8 cellular contexts compared by ENCODE assay signal in genomic region chr17:50707296-50708049, GRCh38. TPM values are rescaled to one million over a fixed set of nuclear protein-coding genes. Genes with fewer than 3 reads are reported as not detected.
A peak's percentile ranks its signal among the peaks of the same experiment; 100 is the strongest.
DNase-seq lines count a peak whose midpoint lies in the region; ATAC-seq, FAIRE-seq and TF ChIP-seq lines count a peak whose summit lies in the region.

Gene ANKRD40 (minus strand): TSS chr17:50707914. CDS start chr17:50707654, 260 bp downstream.

- H3K4me2 ChIP-seq in OCI-LY1 (ENCODE audit: low read length) (peak within 1 kb of the TSS; percentile 100), endothelial cell of umbilical vein (ENCODE audit: insufficient read depth, low read length) (peak within 1 kb of the TSS; percentile 89)

- no peaks in the 10 kb centered on the region for H3K27me3 ChIP-seq in OCI-LY1 (ENCODE audit: insufficient read depth, low read length)
- H3K27me3 ChIP-seq in endothelial cell of umbilical vein (ENCODE audit: control insufficient read depth in 2 of 2, insufficient read depth in 2 of 2, low read length in 2 of 2), result peaks cover 2 to 4% of the 10 kb centered on the region in 2 experiments

- H3K36me3 ChIP-seq in OCI-LY1 (ENCODE audit: insufficient read depth, low read length), result peaks cover 24% of the 10 kb centered on the region; the same call in 1 of the 2 replicates
- peaks cover 0 to 2% of the 10 kb centered on the region in 2 experiments for H3K36me3 ChIP-seq in endothelial cell of umbilical vein (ENCODE audit: control insufficient read depth in 2 of 2, extremely low read depth in 1 of 2, insufficient read depth in 2 of 2, low read length in 2 of 2)

- H3K4me1 ChIP-seq in OCI-LY1 (ENCODE audit: insufficient read depth, low read length, severe bottlenecking) (peaks cover 25% of the 10 kb centered on the region), endothelial cell of umbilical vein (ENCODE audit: control insufficient read depth, extremely low read depth, insufficient read depth, low read length) (peaks cover 17% of the 10 kb centered on the region)

- POLR2A ChIA-PET in endothelial cell of umbilical vein (lab: Charles Lee), result interaction anchor here (0.7 to 1.9 kb wide), 2 partner anchors 12 to 122 kb away, joined by 3 to 7 read pairs; partner anchors contain the start of gene LUC7L3

- peak; percentile 78 for TF ChIP-seq POLR2A in endothelial cell of umbilical vein (IDR thresholded peaks at IDR 0.05; ENCODE audit: low read depth, low read length)

- H3K9ac ChIP-seq in OCI-LY1 (ENCODE audit: low read length), result peak within 1 kb of the TSS; percentile 98
- peak within 1 kb of the TSS; percentile 95 for H3K9ac ChIP-seq in endothelial cell of umbilical vein (replicated peaks; ENCODE audit: extremely low read depth, insufficient read depth, low read length)

- H4K20me1 ChIP-seq in OCI-LY1 (ENCODE audit: insufficient read depth, low read length) (no peaks in the 10 kb centered on the region), endothelial cell of umbilical vein (replicated peaks; ENCODE audit: control insufficient read depth, extremely low read depth, insufficient read depth, low read length) (no peaks in the 10 kb centered on the region)

- H2AFZ ChIP-seq in OCI-LY1 (ENCODE audit: low read length) (peak within 1 kb of the TSS; percentile 100), endothelial cell of umbilical vein (ENCODE audit: low read depth, low read length) (peak within 1 kb of the TSS; percentile 92)

- H3K79me2 ChIP-seq in OCI-LY1 (ENCODE audit: insufficient read depth, low read length), result peaks cover 18% of the 10 kb centered on the region
- H3K79me2 ChIP-seq in endothelial cell of umbilical vein (ENCODE audit: control insufficient read depth, insufficient read depth, low read length), result peaks cover 39% of the 10 kb centered on the region

- no peaks in the 10 kb centered on the region for H3K9me2 ChIP-seq in OCI-LY1 (ENCODE audit: low read depth, low read length)

- intact Hi-C loops in endothelial cell of umbilical vein (cut with micrococcal nuclease), result loop anchor here (1.0 kb wide), 1 partner anchor 12 kb away; the partner anchor contains the start of gene LUC7L3

- DNase-seq in D721Med (ENCODE audit: insufficient read length, low spot score), result peak; percentile 51
- peak; percentile 70 for DNase-seq in HuH-7 (ENCODE audit: low spot score)
- peak; percentile 96 for DNase-seq in activated CD8-positive, alpha-beta memory T cell treated with anti-CD3 and anti-CD28 coated beads, Interleukin-2, amount 50 U/mL, for 48 hours
- DNase-seq in endothelial cell of umbilical vein (ENCODE audit: low read depth, low spot score), result peak; percentile 93
- DNase-seq in middle frontal gyrus (ENCODE audit: extremely low spot score, low spot score), result peak; percentile 86
- peak; percentile 78 to 86 for DNase-seq in stimulated activated CD8-positive, alpha-beta memory T cell treated with anti-CD3 and anti-CD28 coated beads, Interleukin-2, amount 100 ng/mL, for 1 hour (ENCODE audit: low read depth in 2 of 2)

- no peaks in the 10 kb centered on the region for H3F3A ChIP-seq in OCI-LY1 (ENCODE audit: insufficient read depth, low read length)

- ATAC-seq in GM21526 (IDR thresholded peaks at IDR 0.05; ENCODE audit: low FRiP score, unreplicated experiment), result peak; percentile 71

- H3K4me3 ChIP-seq in OCI-LY1 (ENCODE audit: low read depth, low read length, poor library complexity, severe bottlenecking), result peak within 1 kb of the TSS; percentile 94
- H3K4me3 ChIP-seq in endothelial cell of umbilical vein (replicated peaks in 1 of 3; ENCODE audit: insufficient read depth in 1 of 3, low read depth in 1 of 3, low read length in 3 of 3), result peak within 1 kb of the TSS; percentile 37 to 93 (median 88)

- H3K27ac ChIP-seq in OCI-LY1 (ENCODE audit: low read depth, low read length, poor library complexity, severe bottlenecking) (peak within 1 kb of the TSS; percentile 87), endothelial cell of umbilical vein (ENCODE audit: insufficient read depth, low read depth, low read length) (peak within 1 kb of the TSS; percentile 88)

- no peaks in the 10 kb centered on the region for H3K9me3 ChIP-seq in OCI-LY1 (ENCODE audit: low read length)
- H3K9me3 ChIP-seq in endothelial cell of umbilical vein (replicated peaks; ENCODE audit: control insufficient read depth, insufficient read depth, low read length), result no peaks in the 10 kb centered on the region

- no peak for FAIRE-seq in D721Med (lab: Jason Lieb, UNC)
- FAIRE-seq in endothelial cell of umbilical vein (lab: Jason Lieb, UNC), result peak; percentile 94

- CTCF ChIA-PET in endothelial cell of umbilical vein (lab: Charles Lee), result interaction anchor here (1.4 to 4.4 kb wide), 3 partner anchors 12 to 157 kb away, joined by 4 to 21 read pairs (median 9); partner anchors contain the start of gene LUC7L3

- no TSS peak for BruUV-seq in endothelial cell of umbilical vein (replicated peaks; lab: Mats Ljungman, UMichigan)

- TF ChIP-seq CTCF in D721Med (IDR thresholded peaks at IDR 0.05; ENCODE audit: insufficient read depth, missing control alignments), result no peak
- no peak for TF ChIP-seq CTCF in OCI-LY1 (IDR thresholded peaks at IDR 0.05; ENCODE audit: low read length)
- no peak for TF ChIP-seq CTCF in endothelial cell of umbilical vein (IDR thresholded peaks at IDR 0.05; ENCODE audit: extremely low read depth in 1 of 2, insufficient read depth in 1 of 2, low read depth in 1 of 2, low read length in 2 of 2)

- no peaks in the 10 kb centered on the region for H3K9me1 ChIP-seq in endothelial cell of umbilical vein (replicated peaks; ENCODE audit: control insufficient read depth, extremely low read depth, insufficient read depth, low read length)

- dilution Hi-C loops in endothelial cell of umbilical vein (cut with MboI; ENCODE audit: extremely low pct_ligation_motif_present, low sequenced_read_pairs), result no loop called here

TF ChIP-seq in endothelial cell of umbilical vein, 7 proteins besides CTCF, POLR2A, EP300 and RAD21:
- TF ChIP-seq JUN (IDR thresholded peaks at IDR 0.05; ENCODE audit: borderline replicate concordance, insufficient read depth, insufficient read length, low read depth) (peak; percentile 58), FOS (IDR thresholded peaks at IDR 0.05; ENCODE audit: borderline replicate concordance, insufficient read depth, low read length) (peak; percentile 64), GATA2 (IDR thresholded peaks at IDR 0.05; ENCODE audit: insufficient read depth, insufficient read length, low read depth, low read length) (no peak), POLR2AphosphoS5 (IDR thresholded peaks at IDR 0.05; ENCODE audit: insufficient read depth, low read depth, low read length) (peak; percentile 91), MYC (IDR thresholded peaks at IDR 0.05; ENCODE audit: low read depth, low read length) (peak; percentile 60), EZH2 (IDR thresholded peaks at IDR 0.05; ENCODE audit: borderline replicate concordance, low read depth, low read length, severe bottlenecking) (no peak), MAX (IDR thresholded peaks at IDR 0.05; ENCODE audit: insufficient read depth, insufficient read length) (peak; percentile 66)
TF ChIP-seq in endothelial cell of umbilical vein: peak in this region for 5.

RNA-seq across cellular contexts. Expression of gene ANKRD40, which starts in this region (rescaled TPM):
- 55.0 and 56.0 TPM in 2 replicates for total RNA-seq in endothelial cell of umbilical vein
- 24.3 and 24.5 TPM in 2 replicates for polyA plus RNA-seq in endothelial cell of umbilical vein
- polyA plus RNA-seq in endothelial cell of umbilical vein (2011; cell fraction: cytosol; rRNA removed), result 30.6 and 30.7 TPM in 2 replicates
- polyA plus RNA-seq in endothelial cell of umbilical vein (2011; cell fraction: nucleus; rRNA removed), result 30.4 and 39.3 TPM in 2 replicates
- 21.8 and 30.3 TPM in 2 replicates for polyA plus RNA-seq in endothelial cell of umbilical vein (2012)
- 26.8 and 27.1 TPM in 2 replicates for polyA minus RNA-seq in endothelial cell of umbilical vein
- polyA minus RNA-seq in endothelial cell of umbilical vein (2011; cell fraction: cytosol; rRNA and poly(A)+ RNA removed), result 19.5 TPM
- 11.1 and 20.3 TPM in 2 replicates for polyA minus RNA-seq in endothelial cell of umbilical vein (2011; cell fraction: nucleus; rRNA and poly(A)+ RNA removed)

Comparison
In these comparisons a context has a peak if more than half of its experiments do, and no peak if none do; other contexts are left out.
1. Peak in every context shown above with its lines: DNase-seq, ATAC-seq, H3K4me3 ChIP-seq and H3K27ac ChIP-seq.